Comparison of ENCODE assay signal across 8 cellular contexts in genomic region chr10:73358331-73359279, GRCh38. TPM values are rescaled to one million over a fixed set of nuclear protein-coding genes. Genes with fewer than 3 reads are reported as not detected.
DNase-seq lines count a peak whose midpoint lies in the region; ATAC-seq, FAIRE-seq and TF ChIP-seq lines count a peak whose summit lies in the region.

Gene CFAP70 (minus strand): TSS chr10:73358864. CDS start chr10:73354796, 4,068 bp downstream.

- H3K9me3 Mint-ChIP-seq in T-helper 2 cell treated with Interferon-gamma antibody and Interleukin-4, amounts not matched to agents 5 μg/mL and 100 μg/mL, for 36 hours: no peaks in the 10 kb centered on the region
- H3K9me3 Mint-ChIP-seq in astrocyte (ENCODE audit: unreplicated experiment): no peaks in the 10 kb centered on the region

- H3K9me3 ChIP-seq in astrocyte (ENCODE audit: insufficient read depth, low read depth, low read length): no peaks in the 10 kb centered on the region
- H3K9me3 ChIP-seq in uterus: no peaks in the 10 kb centered on the region

- H3K4me2 ChIP-seq in astrocyte (ENCODE audit: low read length): peak within 1 kb of the TSS; percentile 88

- peaks cover 5% of the 10 kb centered on the region for H3K4me1 ChIP-seq in astrocyte (ENCODE audit: insufficient read depth, low read length)
- H3K4me1 ChIP-seq in uterus: no peaks in the 10 kb centered on the region

- H3K4me3 Mint-ChIP-seq in T-helper 2 cell treated with Interferon-gamma antibody and Interleukin-4, amounts not matched to agents 5 μg/mL and 100 μg/mL, for 36 hours: peak within 1 kb of the TSS; percentile 93
- H3K4me3 Mint-ChIP-seq in astrocyte (ENCODE audit: unreplicated experiment): peak within 1 kb of the TSS; percentile 96

- no peaks in the 10 kb centered on the region for H3K79me2 ChIP-seq in astrocyte (ENCODE audit: insufficient read depth, low read length)

- peak in 1 of 2 donors; percentile 3 for TF ChIP-seq POLR2A in uterus (IDR thresholded peaks at IDR 0.05)

- H3K9ac ChIP-seq in astrocyte (ENCODE audit: low read length): peak within 1 kb of the TSS; percentile 89

- H3K27me3 ChIP-seq in astrocyte (ENCODE audit: insufficient read depth, low read length) (peaks cover 3% of the 10 kb centered on the region), uterus (no peaks in the 10 kb centered on the region)

- H2AFZ ChIP-seq in astrocyte (ENCODE audit: low read depth, low read length): peak within 1 kb of the TSS; percentile 90

- ATAC-seq in GM18499 (IDR thresholded peaks at IDR 0.05; ENCODE audit: insufficient read depth, unreplicated experiment) (peak; percentile 84), HG02938 (IDR thresholded peaks at IDR 0.05; ENCODE audit: unreplicated experiment) (peak; percentile 92)

- H3K27ac Mint-ChIP-seq in T-helper 2 cell treated with Interferon-gamma antibody and Interleukin-4, amounts not matched to agents 5 μg/mL and 100 μg/mL, for 36 hours: peak within 1 kb of the TSS; percentile 83
- peak within 1 kb of the TSS; percentile 98 for H3K27ac Mint-ChIP-seq in astrocyte (ENCODE audit: unreplicated experiment)

- H3K4me3 ChIP-seq in astrocyte (ENCODE audit: insufficient read depth, low read depth, low read length): peak within 1 kb of the TSS; percentile 81
- H3K4me3 ChIP-seq in uterus: peak within 1 kb of the TSS; percentile 63 to 80

- FAIRE-seq in astrocyte (lab: Jason Lieb, UNC): peak; percentile 84

- intact Hi-C loops in uterus (cut with DNase I; ENCODE audit: low total_unique reads): no loop called here

- peaks cover 16% of the 10 kb centered on the region for H3K4me1 Mint-ChIP-seq in T-helper 2 cell treated with Interferon-gamma antibody and Interleukin-4, amounts not matched to agents 5 μg/mL and 100 μg/mL, for 36 hours (ENCODE audit: low read depth)
- no peaks in the 10 kb centered on the region for H3K4me1 Mint-ChIP-seq in astrocyte (ENCODE audit: low read depth, unreplicated experiment)

- H3K27me3 Mint-ChIP-seq in T-helper 2 cell treated with Interferon-gamma antibody and Interleukin-4, amounts not matched to agents 5 μg/mL and 100 μg/mL, for 36 hours (ENCODE audit: low read depth): peaks cover 11% of the 10 kb centered on the region
- peaks cover 7% of the 10 kb centered on the region for H3K27me3 Mint-ChIP-seq in astrocyte (ENCODE audit: low read depth, unreplicated experiment)

- no peaks in the 10 kb centered on the region for H4K20me1 ChIP-seq in astrocyte (ENCODE audit: insufficient read depth, low read length)

- TF ChIP-seq CTCF in astrocyte (IDR thresholded peaks at IDR 0.05; ENCODE audit: insufficient read depth, low read depth, low read length) (no peak), uterus (IDR thresholded peaks at IDR 0.05) (no peak)

- peaks cover 3% of the 10 kb centered on the region for H3K36me3 Mint-ChIP-seq in T-helper 2 cell treated with Interferon-gamma antibody and Interleukin-4, amounts not matched to agents 5 μg/mL and 100 μg/mL, for 36 hours (ENCODE audit: low read depth)
- H3K36me3 Mint-ChIP-seq in astrocyte (ENCODE audit: low read depth, unreplicated experiment): peaks cover 3% of the 10 kb centered on the region

- peak within 1 kb of the TSS; percentile 49 for H3K27ac ChIP-seq in astrocyte (ENCODE audit: low read depth, low read length)
- H3K27ac ChIP-seq in uterus: peak within 1 kb of the TSS; percentile 47 to 55

- H3K36me3 ChIP-seq in astrocyte (ENCODE audit: insufficient read depth, low read length) (no peaks in the 10 kb centered on the region), uterus (no peaks in the 10 kb centered on the region)

- DNase-seq in NCI-H187 (lab: John Stamatoyannopoulos, UW) (peak; percentile 71 to 89), astrocyte (ENCODE audit: low read depth) (peak; percentile 87), hepatic stellate cell (ENCODE audit: low spot score) (peak; percentile 94), pulmonary artery endothelial cell (ENCODE audit: low read depth, low spot score) (peak; percentile 77), uterus (peak; percentile 92 to 93)
- DNase-seq in T-helper 2 cell treated with Interferon-gamma antibody and Interleukin-4, amounts not matched to agents 5 μg/mL and 100 μg/mL, for 36 hours (ENCODE audit: low spot score): peak; percentile 91

RNA-seq across cellular contexts. Expression of gene CFAP70, which starts in this region (rescaled TPM):
- 1.2 and 1.3 TPM in 2 replicates for total RNA-seq in astrocyte
- total RNA-seq in pulmonary artery endothelial cell: 0.13 and 0.28 TPM in 2 replicates
- total RNA-seq in uterus: 10 to 100 TPM in 1 of 4 donors, 1 to 10 TPM in 3; 1.5 to 11.3 (median 3.0) TPM

Comparison
In these comparisons a context has a peak if more than half of its experiments do, and no peak if none do; other contexts are left out.
1. Peak in every context shown above with its lines: DNase-seq, ATAC-seq, H3K4me3 ChIP-seq and H3K27ac ChIP-seq.
2. Peak in DNase-seq in pulmonary artery endothelial cell; RNA of the gene not detected or under 1 TPM.